Comparison of ENCODE assay signal across 1 cellular context in genomic region chr10:95290801-95291633, GRCh38.
TF ChIP-seq lines count a peak whose summit lies in the region.

PDLIM1 (minus strand) TSS chr10:95291003; CDS start chr10:95290915, 88 bp downstream.

TF ChIP-seq in GM12878, 131 proteins besides CTCF, POLR2A, EP300 and RAD21 (continued from another document):
- no peak for TF ChIP-seq ESRRA (IDR thresholded peaks at IDR 0.05; ENCODE audit: low read length)
- no peak for TF ChIP-seq MTA3 (IDR thresholded peaks at IDR 0.05; ENCODE audit: borderline replicate concordance, low read length)
- TF ChIP-seq RB1 (IDR thresholded peaks at IDR 0.05; ENCODE audit: borderline replicate concordance): peak; percentile 65; the same call in 1 of the 2 replicates
- 0 out of 2 replicates have a peak, but pooled peaks have one; percentile 53 for TF ChIP-seq BACH1 (IDR thresholded peaks at IDR 0.05; ENCODE audit: borderline replicate concordance)
- TF ChIP-seq TAF1 (IDR thresholded peaks at IDR 0.05; ENCODE audit: borderline replicate concordance, low read depth, low read length): peak; percentile 81
- no peak; the same call in none of the 2 replicates for TF ChIP-seq NBN (IDR thresholded peaks at IDR 0.05)
- TF ChIP-seq SRF (IDR thresholded peaks at IDR 0.05; ENCODE audit: low read depth in 2 of 2, low read length in 2 of 2): no peak
- TF ChIP-seq RCOR1 (conservative IDR thresholded peaks at IDR 0.05; ENCODE audit: low read depth, low read length): 0 out of 2 replicates have a peak, but pooled peaks have one; percentile 28
- TF ChIP-seq, protein P1, sequence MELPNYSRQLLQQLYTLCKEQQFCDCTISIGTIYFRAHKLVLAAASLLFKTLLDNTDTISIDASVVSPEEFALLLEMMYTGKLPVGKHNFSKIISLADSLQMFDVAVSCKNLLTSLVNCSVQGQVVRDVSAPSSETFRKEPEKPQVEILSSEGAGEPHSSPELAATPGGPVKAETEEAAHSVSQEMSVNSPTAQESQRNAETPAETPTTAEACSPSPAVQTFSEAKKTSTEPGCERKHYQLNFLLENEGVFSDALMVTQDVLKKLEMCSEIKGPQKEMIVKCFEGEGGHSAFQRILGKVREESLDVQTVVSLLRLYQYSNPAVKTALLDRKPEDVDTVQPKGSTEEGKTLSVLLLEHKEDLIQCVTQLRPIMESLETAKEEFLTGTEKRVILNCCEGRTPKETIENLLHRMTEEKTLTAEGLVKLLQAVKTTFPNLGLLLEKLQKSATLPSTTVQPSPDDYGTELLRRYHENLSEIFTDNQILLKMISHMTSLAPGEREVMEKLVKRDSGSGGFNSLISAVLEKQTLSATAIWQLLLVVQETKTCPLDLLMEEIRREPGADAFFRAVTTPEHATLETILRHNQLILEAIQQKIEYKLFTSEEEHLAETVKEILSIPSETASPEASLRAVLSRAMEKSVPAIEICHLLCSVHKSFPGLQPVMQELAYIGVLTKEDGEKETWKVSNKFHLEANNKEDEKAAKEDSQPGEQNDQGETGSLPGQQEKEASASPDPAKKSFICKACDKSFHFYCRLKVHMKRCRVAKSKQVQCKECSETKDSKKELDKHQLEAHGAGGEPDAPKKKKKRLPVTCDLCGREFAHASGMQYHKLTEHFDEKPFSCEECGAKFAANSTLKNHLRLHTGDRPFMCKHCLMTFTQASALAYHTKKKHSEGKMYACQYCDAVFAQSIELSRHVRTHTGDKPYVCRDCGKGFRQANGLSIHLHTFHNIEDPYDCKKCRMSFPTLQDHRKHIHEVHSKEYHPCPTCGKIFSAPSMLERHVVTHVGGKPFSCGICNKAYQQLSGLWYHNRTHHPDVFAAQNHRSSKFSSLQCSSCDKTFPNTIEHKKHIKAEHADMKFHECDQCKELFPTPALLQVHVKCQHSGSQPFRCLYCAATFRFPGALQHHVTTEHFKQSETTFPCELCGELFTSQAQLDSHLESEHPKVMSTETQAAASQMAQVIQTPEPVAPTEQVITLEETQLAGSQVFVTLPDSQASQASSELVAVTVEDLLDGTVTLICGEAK (IDR thresholded peaks at IDR 0.05; ENCODE audit: borderline replicate concordance): no peak
